In the genomic region with DNA sequence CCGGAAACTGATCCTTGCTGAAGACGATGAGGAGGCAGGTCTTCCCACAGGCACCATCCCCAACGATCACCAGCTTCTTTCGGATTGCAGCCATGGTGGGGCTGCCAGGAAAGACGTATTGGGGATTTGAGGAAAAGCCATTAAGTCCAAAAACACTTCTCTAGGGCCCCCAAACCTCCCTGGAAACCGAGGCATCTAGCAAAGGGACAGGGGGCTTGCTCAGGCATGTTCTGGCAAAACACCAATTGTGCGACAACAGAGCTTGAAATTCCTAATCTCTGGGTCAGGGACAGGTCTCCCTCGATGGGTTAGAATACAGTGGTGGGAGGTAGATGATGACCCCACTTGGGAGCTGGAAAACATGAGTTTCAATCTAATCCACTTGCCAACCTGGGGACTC, we compare ENCODE assay signal across 12 cellular contexts. TPM values are rescaled to one million over a fixed set of nuclear protein-coding genes. Genes with fewer than 3 reads are reported as not detected.
DNase-seq lines count a peak whose midpoint lies in the region; TF ChIP-seq lines count a peak whose summit lies in the region.
"Had no signal": no experiment of that assay in that cellular context is flagged by ENCODE, and none has a peak within 500 bp of the region (broad histone marks: within the 10 kb centered on the region; RNA-seq: fewer than 3 reads in every experiment).

No MANE protein-coding gene starts in this region.

- TF ChIP-seq CTCF in HFFc6 (IDR thresholded peaks at IDR 0.05) (no peak), endothelial cell (IDR thresholded peaks at IDR 0.05; ENCODE audit: unreplicated experiment) (no peak), parathyroid adenoma (IDR thresholded peaks at IDR 0.05) (no peak)

- H3K9ac ChIP-seq in parathyroid adenoma = no peak overlapping the region

- no peaks in the 10 kb centered on the region for H3K36me3 ChIP-seq in ACC112 (ENCODE audit: insufficient read depth, low read length)
- H3K36me3 ChIP-seq in parathyroid adenoma (ENCODE audit: control insufficient read depth, insufficient read depth, low read length) = no peaks in the 10 kb centered on the region

- peak overlapping the region; percentile 92 for H3K4me3 Mint-ChIP-seq in HFFc6
- peak overlapping the region; percentile 51 for H3K4me3 Mint-ChIP-seq in endothelial cell (ENCODE audit: unreplicated experiment)

- H3K79me2 ChIP-seq in ACC112 (ENCODE audit: control insufficient read depth, insufficient read depth, low read length, unreplicated experiment) (peaks cover 46% of the 10 kb centered on the region), parathyroid adenoma (peaks cover 2% of the 10 kb centered on the region)

- H3K27me3 ChIP-seq in ACC112 (ENCODE audit: insufficient read depth, low read length) (no peaks in the 10 kb centered on the region), parathyroid adenoma (ENCODE audit: control insufficient read depth, insufficient read depth, low read length) (no peaks in the 10 kb centered on the region)

- no peak for DNase-seq in HFFc6
- DNase-seq in endothelial cell (ENCODE audit: low spot score) = no peak
- DNase-seq in nucleus accumbens (lab: John Stamatoyannopoulos, UW) = no peak
- DNase-seq in NCI-H1436 treated with DMSO at 0.1 percent for 48 hours (lab: John Stamatoyannopoulos, UW) = no peak
- no peak for DNase-seq in SW 1271 (lab: John Stamatoyannopoulos, UW)
- no peak for DNase-seq in HT-29 (ENCODE audit: low spot score)
- DNase-seq: activated gamma-delta T cell, NCI-H1417, OCI-M1 had no signal

- peaks cover 55% of the 10 kb centered on the region for H3K4me1 ChIP-seq in ACC112 (ENCODE audit: control insufficient read depth, insufficient read depth, low read length, unreplicated experiment)
- H3K4me1 ChIP-seq in parathyroid adenoma = peaks cover 49% of the 10 kb centered on the region

- H3K4me3 ChIP-seq in ACC112 (ENCODE audit: low read depth, low read length) (no peak overlapping the region; the same call in 1 of the 2 replicates), parathyroid adenoma (ENCODE audit: low read depth, low read length) (peak overlapping the region; percentile 94)

- H3K36me3 Mint-ChIP-seq in HFFc6 (ENCODE audit: low read depth) = peaks cover 27% of the 10 kb centered on the region
- peaks cover 45% of the 10 kb centered on the region for H3K36me3 Mint-ChIP-seq in endothelial cell (ENCODE audit: low read depth, unreplicated experiment)

- H3K27ac Mint-ChIP-seq in HFFc6 (peak overlapping the region; percentile 93), endothelial cell (ENCODE audit: unreplicated experiment) (peak overlapping the region; percentile 24)

- H2AFZ ChIP-seq in ACC112 (ENCODE audit: low read length, unreplicated experiment) (no peak overlapping the region), parathyroid adenoma (no peak overlapping the region)

- H3K9me3 ChIP-seq in parathyroid adenoma (ENCODE audit: control insufficient read depth, low read length) = no peaks in the 10 kb centered on the region

- H3K27me3 Mint-ChIP-seq in HFFc6 (ENCODE audit: insufficient read depth) (peaks cover 7% of the 10 kb centered on the region), endothelial cell (ENCODE audit: unreplicated experiment) (peaks cover 30% of the 10 kb centered on the region)
- H3K27me3 Mint-ChIP-seq: naive thymus-derived CD8-positive, alpha-beta T cell had no signal

- H3K27ac ChIP-seq in ACC112 (ENCODE audit: low read depth, low read length) (peak overlapping the region; percentile 84), parathyroid adenoma (peak overlapping the region; percentile 98)

- H3K4me1 Mint-ChIP-seq in HFFc6 (ENCODE audit: low read depth) = peaks cover 80% of the 10 kb centered on the region
- peaks cover 74% of the 10 kb centered on the region for H3K4me1 Mint-ChIP-seq in endothelial cell (ENCODE audit: unreplicated experiment)

- peak overlapping the region; percentile 95 for H3K4me2 ChIP-seq in parathyroid adenoma (ENCODE audit: low read length)

- H3K9me3 Mint-ChIP-seq in HFFc6 (no peaks in the 10 kb centered on the region), endothelial cell (ENCODE audit: unreplicated experiment) (no peaks in the 10 kb centered on the region)
- H3K9me3 Mint-ChIP-seq: naive thymus-derived CD8-positive, alpha-beta T cell had no signal

RNA-seq across cellular contexts. Expression of gene RHOC, which starts 3.2 kb away (rescaled TPM):
- 100 to 1,000 TPM; 579 to 610 (median 596) TPM for total RNA-seq in HFFc6 (2021; fragmentation: NEBNext Ultra II Directional; extraction: Animal tissue kit (Norgen Biotek cat#: 25700))
- 300 TPM for total RNA-seq in endothelial cell (ENCODE audit: unreplicated experiment)
- total RNA-seq in HT-29 (2014; rRNA removed; shearing (Covaris generic)) = 374 and 385 TPM in 2 replicates

RNA-seq across cellular contexts. Expression of gene PPM1J, which starts 11.4 kb away (rescaled TPM):
- 1 to 10 TPM; 1.1 to 1.7 (median 1.4) TPM for total RNA-seq in HFFc6 (2021; fragmentation: NEBNext Ultra II Directional; extraction: Animal tissue kit (Norgen Biotek cat#: 25700))
- total RNA-seq in endothelial cell (ENCODE audit: unreplicated experiment) = 1.6 TPM
- 0.56 and 2.1 TPM in 2 replicates for total RNA-seq in HT-29 (2014; rRNA removed; shearing (Covaris generic))

RNA-seq across cellular contexts. Expression of gene MOV10, which starts 29.2 kb away (rescaled TPM):
- total RNA-seq in HFFc6 (2021; fragmentation: NEBNext Ultra II Directional; extraction: Animal tissue kit (Norgen Biotek cat#: 25700)) = 10 to 100 TPM; 61.6 to 86.0 (median 83.5) TPM
- 43.5 TPM for total RNA-seq in endothelial cell (ENCODE audit: unreplicated experiment)
- total RNA-seq in HT-29 (2014; rRNA removed; shearing (Covaris generic)) = 94.5 and 125 TPM in 2 replicates
